ENCODE assay signal across 8 cellular contexts in the genomic region with DNA sequence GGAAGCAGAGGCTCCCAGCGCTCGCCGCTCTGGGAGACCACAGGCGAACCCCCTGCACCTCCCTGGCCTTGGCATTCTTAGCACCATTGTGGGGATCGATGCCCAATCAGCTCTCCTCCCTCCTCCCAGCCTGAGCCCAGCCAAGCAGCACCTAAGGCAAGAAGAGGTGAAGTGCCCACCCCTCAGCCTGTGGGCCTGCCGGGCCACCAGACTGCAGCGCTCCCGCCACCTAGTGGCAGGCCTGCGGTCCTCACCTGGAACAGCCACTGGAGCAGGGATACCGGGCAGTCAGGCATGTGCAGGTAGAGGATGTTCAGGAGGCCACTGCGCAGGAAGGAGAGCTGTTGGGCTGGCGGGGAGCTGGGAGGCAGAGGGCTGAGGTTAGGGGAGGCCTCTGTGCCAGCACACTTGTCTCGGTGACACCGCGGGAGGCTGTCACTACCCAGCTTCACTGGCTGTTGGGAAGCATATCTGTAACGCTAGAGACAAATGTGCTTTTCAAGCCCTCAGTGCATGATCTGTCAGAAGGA. TPM values are rescaled to one million over a fixed set of nuclear protein-coding genes. Genes with fewer than 3 reads are reported as not detected.
DNase-seq lines count a peak whose midpoint lies in the region; ATAC-seq, FAIRE-seq and TF ChIP-seq lines count a peak whose summit lies in the region.

No MANE protein-coding gene starts in this region.

- CTCF ChIA-PET in A549 (lab: Yijun Ruan, JAX), result interaction anchor here (0.5 to 7.8 kb wide), 45 partner anchors 10 to 468 kb away, joined by 3 to 123 read pairs (median 5); a partner anchor contains a TSS

- H3K27me3 ChIP-seq in adrenal gland, result no peaks in the 10 kb centered on the region

- no peak overlapping the region for H3K4me3 ChIP-seq in A549
- no peak overlapping the region for H3K4me3 ChIP-seq in adrenal gland

- WGBS in A549 (ENCODE audit: missing lambda C conversion rate), result 34% methylated on average over 12 of the region's 16 CpGs
- 11 to 36% (median 33%) methylated on average over 5 to 16 of the region's 16 CpGs for WGBS in adrenal gland, 4 donors

- no peaks in the 10 kb centered on the region for H3K36me3 ChIP-seq in adrenal gland (replicated peaks in 1 of 2)

- H3K4me2 ChIP-seq in A549, result no peak overlapping the region

- POLR2A ChIA-PET in A549 (lab: Yijun Ruan, JAX), result interaction anchor here (1.3 kb wide), 1 partner anchor 93 kb away, joined by 4 read pairs; a partner anchor contains a TSS

- H3K9me3 ChIP-seq in A549 (no peaks in the 10 kb centered on the region), adrenal gland (replicated peaks in 1 of 3) (no peaks in the 10 kb centered on the region)

- peak; percentile 84 to 85 for TF ChIP-seq RAD21 in A549 (conservative IDR thresholded peaks at IDR 0.05 in 1 of 2, IDR thresholded peaks at IDR 0.05 in 1 of 2)

- H3K4me1 ChIP-seq in A549 (no peaks in the 10 kb centered on the region), adrenal gland (replicated peaks in 1 of 2) (peaks cover 0 to 27% of the 10 kb centered on the region in 2 donors)

- H3K27ac ChIP-seq in A549 (no peak overlapping the region), adrenal gland (no peak overlapping the region)

- no peak for TF ChIP-seq POLR2A in A549 (IDR thresholded peaks at IDR 0.05; ENCODE audit: low read length)
- no peak for TF ChIP-seq POLR2A in adrenal gland (IDR thresholded peaks at IDR 0.05)

- no peak for TF ChIP-seq EP300 in A549 (IDR thresholded peaks at IDR 0.05)

- peak; percentile 81 for TF ChIP-seq CTCF in A549 (IDR thresholded peaks at IDR 0.05)
- peak; percentile 83 to 94 (median 88) for TF ChIP-seq CTCF in adrenal gland (IDR thresholded peaks at IDR 0.05)

- ATAC-seq in A549, result peak; percentile 91 to 96
- ATAC-seq in GM18867 (IDR thresholded peaks at IDR 0.05; ENCODE audit: unreplicated experiment), result peak; percentile 71
- ATAC-seq in left ventricle myocardium superior, result peak; percentile 89
- no peak for ATAC-seq in HG03520 (IDR thresholded peaks at IDR 0.05; ENCODE audit: unreplicated experiment)

- DNase-seq in A549 (ENCODE audit: low read depth in 1 of 2, low spot score in 1 of 2) (peak; percentile 63 to 76), NCI-H128 (lab: John Stamatoyannopoulos, UW; ENCODE audit: unreplicated experiment) (peak; percentile 74), T-helper 1 cell (peak; percentile 56 to 73 (median 69)), adrenal gland (peak; percentile 49 to 84 (median 72)), left ventricle myocardium superior (peak; percentile 85), renal cortical epithelial cell (ENCODE audit: low read depth) (peak; percentile 33)

- no peak for FAIRE-seq in A549 (lab: Jason Lieb, UNC)

- intact Hi-C loops in adrenal gland (cut with DNase I) (loop anchor here (5.0 to 10.0 kb wide), 3 partner anchors 79 to 396 kb away; a partner anchor contains a TSS), left ventricle myocardium superior (cut with micrococcal nuclease) (loop anchor here (5.0 to 10.0 kb wide), 2 partner anchors 46 to 94 kb away; a partner anchor contains a TSS)

TF ChIP-seq in A549, 52 proteins besides CTCF, POLR2A, EP300 and RAD21:
- TF ChIP-seq EHF (CRISPR knock-in tag; IDR thresholded peaks at IDR 0.05) (no peak), HDAC2 (IDR thresholded peaks at IDR 0.05) (no peak), SMC3 (IDR thresholded peaks at IDR 0.05) (peak; percentile 82)
- TF ChIP-seq, protein P1, sequence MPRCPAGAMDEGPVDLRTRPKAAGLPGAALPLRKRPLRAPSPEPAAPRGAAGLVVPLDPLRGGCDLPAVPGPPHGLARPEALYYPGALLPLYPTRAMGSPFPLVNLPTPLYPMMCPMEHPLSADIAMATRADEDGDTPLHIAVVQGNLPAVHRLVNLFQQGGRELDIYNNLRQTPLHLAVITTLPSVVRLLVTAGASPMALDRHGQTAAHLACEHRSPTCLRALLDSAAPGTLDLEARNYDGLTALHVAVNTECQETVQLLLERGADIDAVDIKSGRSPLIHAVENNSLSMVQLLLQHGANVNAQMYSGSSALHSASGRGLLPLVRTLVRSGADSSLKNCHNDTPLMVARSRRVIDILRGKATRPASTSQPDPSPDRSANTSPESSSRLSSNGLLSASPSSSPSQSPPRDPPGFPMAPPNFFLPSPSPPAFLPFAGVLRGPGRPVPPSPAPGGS (IDR thresholded peaks at IDR 0.05), result no peak
- TF ChIP-seq, protein P2, sequence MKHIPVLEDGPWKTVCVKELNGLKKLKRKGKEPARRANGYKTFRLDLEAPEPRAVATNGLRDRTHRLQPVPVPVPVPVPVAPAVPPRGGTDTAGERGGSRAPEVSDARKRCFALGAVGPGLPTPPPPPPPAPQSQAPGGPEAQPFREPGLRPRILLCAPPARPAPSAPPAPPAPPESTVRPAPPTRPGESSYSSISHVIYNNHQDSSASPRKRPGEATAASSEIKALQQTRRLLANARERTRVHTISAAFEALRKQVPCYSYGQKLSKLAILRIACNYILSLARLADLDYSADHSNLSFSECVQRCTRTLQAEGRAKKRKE (CRISPR knock-in tag; IDR thresholded peaks at IDR 0.05; ENCODE audit: low read depth), result no peak

RNA-seq across cellular contexts. Expression of a gene that starts 35.2 kb away (rescaled TPM):
- polyA plus RNA-seq in A549 (2011; rRNA removed) (not detected in 2 replicates), A549 (2017; fragmentation: RNase III; extraction: RNeasy Plus Mini Kit Qiagen cat#74134 plus additional on column Dnase treatment) (0.04 TPM in 1 of 3 replicates, not detected in the others), adrenal gland (under 1 TPM in 1 of 3 donors, not detected in 2; 0.51 TPM)
- 0.03 TPM in 1 of 2 replicates, not detected in the other for polyA plus RNA-seq in A549 (2012; cell fraction: cytosol; rRNA removed)
- polyA plus RNA-seq in A549 (2012; cell fraction: nucleus; rRNA removed), result 0.04 TPM in 1 of 2 replicates, not detected in the other
- not detected in 2 replicates for polyA minus RNA-seq in A549 (2011; rRNA and poly(A)+ RNA removed)
- total RNA-seq in adrenal gland (under 1 TPM in 1 of 8 donors, not detected in 7; 0.32 TPM), left ventricle myocardium superior (not detected), renal cortical epithelial cell (not detected in 2 replicates)

Comparison
In these comparisons a context has a peak if more than half of its experiments do, and no peak if none do; other contexts are left out.
1. DNase-seq: peak in every context shown above with its lines; median percentile 85 in left ventricle myocardium superior; 74 in NCI-H128; 72 in adrenal gland; 70 in A549; 69 in T-helper 1 cell; 33 in renal cortical epithelial cell.